1 cellular context compared by ENCODE assay signal in genomic region chr13:114108141-114108761, GRCh38.
TF ChIP-seq lines count a peak whose summit lies in the region.

No MANE protein-coding gene starts in this region.

TF ChIP-seq in K562, 482 proteins besides CTCF, POLR2A, EP300 and RAD21 (continued from another document):
- no peak for TF ChIP-seq ARID3B (CRISPR knock-in tag; IDR thresholded peaks at IDR 0.05; ENCODE audit: borderline replicate concordance)
- no peak for TF ChIP-seq PBX2 (CRISPR knock-in tag; IDR thresholded peaks at IDR 0.05; ENCODE audit: low read depth)
- peak; percentile 76 for TF ChIP-seq PBX2 (tag; conservative IDR thresholded peaks at IDR 0.05; ENCODE audit: low read depth)
- no peak for TF ChIP-seq ZNF696 (CRISPR knock-in tag; conservative IDR thresholded peaks at IDR 0.05)
